In genomic region chr10:134743-135600, GRCh38 we compare ENCODE assay signal across 8 cellular contexts. TPM values are rescaled to one million over a fixed set of nuclear protein-coding genes. Genes with fewer than 3 reads are reported as not detected.
DNase-seq lines count a peak whose midpoint lies in the region; ATAC-seq, FAIRE-seq and TF ChIP-seq lines count a peak whose summit lies in the region.

TSS of gene ZMYND11 (plus strand) at chr10:135455. CDS start at chr10:180013, 44,558 bp downstream.

- TF ChIP-seq CTCF in keratinocyte (optimal IDR thresholded peaks at IDR 0.05 in 1 of 3, IDR thresholded peaks at IDR 0.05 in 1 of 3, conservative IDR thresholded peaks at IDR 0.05 in 1 of 3; ENCODE audit: extremely low read depth in 1 of 3, insufficient read depth in 2 of 3, low read length in 3 of 3) = no peak

- H3K4me2 ChIP-seq in keratinocyte (ENCODE audit: control insufficient read depth, extremely low read depth, insufficient read depth, low read depth, low read length) = peak within 1 kb of the TSS; percentile 98

- DNase-seq in EH (ENCODE audit: low read depth) (peak; percentile 74), keratinocyte (ENCODE audit: low read depth, low spot score) (no peak), AML-193 (lab: John Stamatoyannopoulos, UW) (no peak)
- peak; percentile 44 for DNase-seq in activated CD4-positive, CD25-positive, alpha-beta regulatory T cell treated with anti-CD3 and anti-CD28 coated beads, Interleukin-2, amount 50 U/mL, for 16 hours (ENCODE audit: low read depth, low spot score)
- peak; percentile 62 for DNase-seq in central memory CD4-positive, alpha-beta T cell
- peak; percentile 70 for DNase-seq in stimulated activated CD4-positive, alpha-beta T cell treated with anti-CD3 and anti-CD28 coated beads, Interleukin-15, amount 100 ng/mL, for 24 hours

- peak; percentile 45 for ATAC-seq in GM21381 (IDR thresholded peaks at IDR 0.05; ENCODE audit: unreplicated experiment)

- H3K4me1 ChIP-seq in HUES64 (ENCODE audit: insufficient read depth, low read length) = peaks cover 23% of the 10 kb centered on the region
- H3K4me1 ChIP-seq in keratinocyte (ENCODE audit: control insufficient read depth, extremely low read depth, insufficient read depth, low read length) = peaks cover 31% of the 10 kb centered on the region

- no peaks in the 10 kb centered on the region for H3K9me3 ChIP-seq in HUES64 (ENCODE audit: insufficient read depth, low read depth, low read length)
- no peaks in the 10 kb centered on the region for H3K9me3 ChIP-seq in keratinocyte (ENCODE audit: control insufficient read depth, low read depth, low read length)

- H3K27me3 ChIP-seq in HUES64 (ENCODE audit: insufficient read depth, low read length) (peaks cover 25% of the 10 kb centered on the region), keratinocyte (ENCODE audit: control insufficient read depth, extremely low read depth, insufficient read depth, low read length) (no peaks in the 10 kb centered on the region)

- H3K36me3 ChIP-seq in HUES64 (ENCODE audit: insufficient read depth, low read length) = no peaks in the 10 kb centered on the region
- H3K36me3 ChIP-seq in keratinocyte (ENCODE audit: control insufficient read depth in 2 of 2, extremely low read depth in 1 of 2, insufficient read depth in 2 of 2, low read length in 2 of 2) = no peaks in the 10 kb centered on the region

- H3K79me2 ChIP-seq in keratinocyte (ENCODE audit: control insufficient read depth, insufficient read depth, low read length) = peaks cover 42% of the 10 kb centered on the region

- H2AFZ ChIP-seq in keratinocyte (ENCODE audit: control insufficient read depth, low read length) = peak within 1 kb of the TSS; percentile 87

- 1% methylated on average over 130 of the region's 131 CpGs for WGBS in HUES64

- H3K9me1 ChIP-seq in keratinocyte (ENCODE audit: control insufficient read depth, extremely low read depth, insufficient read depth, low read length) = peaks cover 5% of the 10 kb centered on the region

- H3K4me3 ChIP-seq in HUES64 (ENCODE audit: low read length) = peak within 1 kb of the TSS; percentile 73
- peak within 1 kb of the TSS; percentile 75 to 94 (median 79) for H3K4me3 ChIP-seq in keratinocyte (ENCODE audit: control insufficient read depth in 2 of 3, extremely low read depth in 1 of 3, insufficient read depth in 2 of 3, low read depth in 1 of 3, low read length in 3 of 3)

- dilution Hi-C loops in keratinocyte (cut with MboI; ENCODE audit: extremely low pct_ligation_motif_present, low sequenced_read_pairs) = no loop called here

- peak within 1 kb of the TSS; percentile 96 for H3K9ac ChIP-seq in HUES64 (ENCODE audit: low read depth, low read length)
- peak within 1 kb of the TSS; percentile 83 for H3K9ac ChIP-seq in keratinocyte (ENCODE audit: control insufficient read depth, extremely low read depth, insufficient read depth, low read length)

- H3K27ac ChIP-seq in HUES64 (ENCODE audit: low read depth, low read length) (peak within 1 kb of the TSS; percentile 86), keratinocyte (ENCODE audit: control insufficient read depth, insufficient read depth, low read length) (peak within 1 kb of the TSS; percentile 75)

- peaks cover 7% of the 10 kb centered on the region for H4K20me1 ChIP-seq in keratinocyte (ENCODE audit: control insufficient read depth, extremely low read depth, insufficient read depth, low read length)

- no peak for FAIRE-seq in keratinocyte (lab: Jason Lieb, UNC)

RNA-seq across cellular contexts. Expression of gene ZMYND11, which starts in this region (rescaled TPM):
- 20.4 TPM for polyA plus RNA-seq in HUES64 (2013, experiment 1 of 2)
- 20.0 TPM for polyA plus RNA-seq in HUES64 (2013, experiment 2 of 2)
- 21.9 to 36.1 TPM (median 33.6 TPM) in 3 replicates for polyA plus RNA-seq in keratinocyte
- 52.3 TPM for polyA plus RNA-seq in keratinocyte (2011; ENCODE audit: low read depth)
- 23.7 and 34.9 TPM in 2 replicates for polyA plus RNA-seq in keratinocyte (2011; cell fraction: cytosol; rRNA removed)
- 22.9 and 35.1 TPM in 2 replicates for polyA plus RNA-seq in keratinocyte (2011; cell fraction: nucleus; rRNA removed)
- 22.2 and 28.3 TPM in 2 replicates for polyA plus RNA-seq in keratinocyte (2012; ENCODE audit: low replicate concordance)
- polyA minus RNA-seq in keratinocyte = 8.5 to 28.7 TPM (median 15.3 TPM) in 3 replicates
- polyA minus RNA-seq in keratinocyte (2011; cell fraction: cytosol; rRNA and poly(A)+ RNA removed) = 15.9 TPM
- polyA minus RNA-seq in keratinocyte (2011; cell fraction: nucleus; rRNA and poly(A)+ RNA removed) = 7.9 and 18.9 TPM in 2 replicates

Comparison
In these comparisons a context has a peak if more than half of its experiments do, and no peak if none do; other contexts are left out.
1. DNase-seq: peak in EH (single experiment), activated CD4-positive, CD25-positive, alpha-beta regulatory T cell treated with anti-CD3 and anti-CD28 coated beads, Interleukin-2, amount 50 U/mL, for 16 hours (single experiment), central memory CD4-positive, alpha-beta T cell (single experiment) and stimulated activated CD4-positive, alpha-beta T cell treated with anti-CD3 and anti-CD28 coated beads, Interleukin-15, amount 100 ng/mL, for 24 hours (single experiment); none in keratinocyte (single experiment) and AML-193 (0 of 2).